Comparison of ENCODE assay signal across 8 cellular contexts in genomic region chr17:8629371-8630226, GRCh38. TPM values are rescaled to one million over a fixed set of nuclear protein-coding genes. Genes with fewer than 3 reads are reported as not detected.
DNase-seq lines count a peak whose midpoint lies in the region; ATAC-seq lines count a peak whose summit lies in the region.

No MANE protein-coding gene starts in this region.

- peaks cover 7% of the 10 kb centered on the region for H3K4me1 Mint-ChIP-seq in T-helper 2 cell treated with Interferon-gamma antibody and Interleukin-4, amounts not matched to agents 5 μg/mL and 100 μg/mL, for 36 hours (ENCODE audit: low read depth)

- peak overlapping the region; percentile 19 for H3K27ac ChIP-seq in cingulate gyrus (ENCODE audit: low read depth, low read length)

- H3K36me3 Mint-ChIP-seq in T-helper 2 cell treated with Interferon-gamma antibody and Interleukin-4, amounts not matched to agents 5 μg/mL and 100 μg/mL, for 36 hours (ENCODE audit: low read depth): no peaks in the 10 kb centered on the region

- H3K4me3 Mint-ChIP-seq in T-helper 2 cell treated with Interferon-gamma antibody and Interleukin-4, amounts not matched to agents 5 μg/mL and 100 μg/mL, for 36 hours: peak overlapping the region; percentile 99

- ATAC-seq in left lobe of liver: peak; percentile 12
- no peak for ATAC-seq in stimulated activated naive CD8-positive, alpha-beta T cell treated with anti-CD3 and anti-CD28 coated beads, Interleukin-15, Interleukin-2, amounts not matched to agents 100 U/mL and 50 U/mL, for 24 hours

- H3K27ac Mint-ChIP-seq in T-helper 2 cell treated with Interferon-gamma antibody and Interleukin-4, amounts not matched to agents 5 μg/mL and 100 μg/mL, for 36 hours: peak overlapping the region; percentile 20

- no peaks in the 10 kb centered on the region for H3K9me3 Mint-ChIP-seq in T-helper 2 cell treated with Interferon-gamma antibody and Interleukin-4, amounts not matched to agents 5 μg/mL and 100 μg/mL, for 36 hours

- peaks cover 53% of the 10 kb centered on the region for H3K27me3 Mint-ChIP-seq in T-helper 2 cell treated with Interferon-gamma antibody and Interleukin-4, amounts not matched to agents 5 μg/mL and 100 μg/mL, for 36 hours (ENCODE audit: low read depth)

- DNase-seq in activated effector memory CD4-positive, alpha-beta T cell treated with anti-CD3 and anti-CD28 coated beads, Interleukin-2, amount 50 U/mL, for 16 hours: peak; percentile 66
- DNase-seq in activated effector memory CD4-positive, alpha-beta T cell treated with Interleukin-2 at 50 U/mL for 16 hours: no peak
- peak; percentile 10 for DNase-seq in T-helper 2 cell treated with Interferon-gamma antibody and Interleukin-4, amounts not matched to agents 5 μg/mL and 100 μg/mL, for 36 hours (ENCODE audit: low spot score)
- peak; percentile 53 for DNase-seq in left lobe of liver (ENCODE audit: low spot score)
- DNase-seq in stimulated activated naive CD8-positive, alpha-beta T cell treated with anti-CD3 and anti-CD28 coated beads, Interleukin-15, Interleukin-2, amounts not matched to agents 100 U/mL and 50 U/mL, for 24 hours: peak; percentile 24
- DNase-seq in cerebellar nuclear complex (lab: John Stamatoyannopoulos, UW): no peak
- no peak for DNase-seq in DMS79 treated with DMSO at 0.1 percent for 48 hours (lab: John Stamatoyannopoulos, UW)

RNA-seq across cellular contexts. Expression of gene MYH10, which starts 0.9 kb away (rescaled TPM):
- total RNA-seq in left lobe of liver: 22.8 TPM

Comparison
In these comparisons a context has a peak if more than half of its experiments do, and no peak if none do; other contexts are left out.
1. DNase-seq: peak in activated effector memory CD4-positive, alpha-beta T cell treated with anti-CD3 and anti-CD28 coated beads, Interleukin-2, amount 50 U/mL, for 16 hours (single experiment), T-helper 2 cell treated with Interferon-gamma antibody and Interleukin-4, amounts not matched to agents 5 μg/mL and 100 μg/mL, for 36 hours (single experiment), left lobe of liver (single experiment) and stimulated activated naive CD8-positive, alpha-beta T cell treated with anti-CD3 and anti-CD28 coated beads, Interleukin-15, Interleukin-2, amounts not matched to agents 100 U/mL and 50 U/mL, for 24 hours (single experiment); none in activated effector memory CD4-positive, alpha-beta T cell treated with Interleukin-2 at 50 U/mL for 16 hours (single experiment), cerebellar nuclear complex (0 of 2) and DMS79 treated with DMSO at 0.1 percent for 48 hours (single experiment).